In the genomic region with DNA sequence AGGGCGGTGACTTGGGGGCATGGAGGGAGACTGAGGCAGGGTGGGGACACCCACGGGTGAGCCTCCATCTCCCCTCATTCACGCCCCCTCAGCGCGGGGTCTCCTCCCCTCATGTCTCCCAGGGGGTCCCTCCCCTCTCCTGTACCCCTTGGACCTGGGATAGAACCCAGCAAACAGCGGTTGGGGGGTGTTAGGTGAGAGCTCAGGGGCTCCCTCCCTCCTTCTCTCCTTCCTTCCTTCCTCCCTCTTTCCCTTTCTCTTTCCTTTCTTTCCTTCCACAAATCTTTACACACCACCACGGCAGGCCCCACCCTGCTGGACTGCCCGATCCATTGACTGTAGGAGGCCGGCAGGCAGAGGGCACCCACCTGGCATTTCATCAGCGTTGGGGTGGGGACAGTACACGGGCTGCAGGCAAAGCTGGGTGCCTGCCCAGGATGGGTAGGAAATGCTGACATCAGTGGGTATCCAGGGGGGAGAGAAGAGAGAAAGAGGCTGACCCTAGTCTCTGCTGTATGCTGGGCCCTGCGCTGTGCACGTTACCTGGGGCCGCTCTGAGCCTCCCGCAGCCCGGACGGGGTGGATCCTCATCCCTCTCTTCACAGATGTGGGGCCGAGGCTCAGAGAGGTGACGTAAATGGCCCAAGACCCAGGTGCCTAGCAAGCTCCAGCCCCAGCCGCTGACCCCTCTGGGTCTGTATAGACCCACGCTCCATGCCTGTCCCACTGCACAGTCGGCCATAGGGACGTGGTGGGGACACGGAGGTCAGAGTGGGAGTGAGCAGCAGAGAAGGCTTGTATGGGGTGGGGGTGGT, we compare ENCODE assay signal across 27 cellular contexts. TPM values are rescaled to one million over a fixed set of nuclear protein-coding genes. Genes with fewer than 3 reads are reported as not detected.
DNase-seq lines count a peak whose midpoint lies in the region; ATAC-seq, FAIRE-seq and TF ChIP-seq lines count a peak whose summit lies in the region.
"Had no signal": no experiment of that assay in that cellular context is flagged by ENCODE, and none has a peak within 500 bp of the region (broad histone marks: within the 10 kb centered on the region; RNA-seq: fewer than 3 reads in every experiment).

No MANE protein-coding gene starts in this region.

- H3K4me3 Mint-ChIP-seq in stimulated activated effector memory CD8-positive, alpha-beta T cell treated with anti-CD3 and anti-CD28 coated beads, Interleukin-12 subunit alpha, Interleukin-12 subunit beta, amount 100 ng/mL, for 72 hours: no peak overlapping the region
- H3K4me3 Mint-ChIP-seq: CD8-positive, alpha-beta T cell had no signal

- DNase-seq in NCI-H226 (peak; percentile 70), H1 (ENCODE audit: low read depth in 1 of 2, low spot score in 2 of 2) (no peak), neuronal stem cell (ENCODE audit: low spot score) (no peak), mesenteric fat pad (ENCODE audit: low spot score) (no peak), AG08395 (ENCODE audit: low spot score) (no peak), GM19238 (ENCODE audit: insufficient read length, low spot score) (no peak)
- DNase-seq in stimulated activated effector memory CD8-positive, alpha-beta T cell treated with anti-CD3 and anti-CD28 coated beads, Interleukin-12 subunit alpha, Interleukin-12 subunit beta, amount 100 ng/mL, for 72 hours (ENCODE audit: low spot score in 2 of 2): no peak
- DNase-seq: activated CD4-positive, alpha-beta T cell treated with anti-CD3 and anti-CD28 coated beads, Interleukin-2, amount 50 U/mL, for 48 hours; activated naive CD4-positive, alpha-beta T cell treated with anti-CD3 and anti-CD28 coated beads, Interleukin-2, amount 50 U/mL, for 16 hours; activated T-cell treated with anti-CD3 and anti-CD28 coated beads, Interleukin-2, amount 50 U/mL, for 1 hour; brain microvascular endothelial cell; CD8-positive, alpha-beta T cell; dermis blood vessel endothelial cell; GOT3; MV-4-11; NCI-H510A; SHP77 treated with DMSO at 0.1 percent for 48 hours; stimulated activated CD4-positive, alpha-beta T cell treated with anti-CD3 and anti-CD28 coated beads, Interleukin-12 subunit alpha, Interleukin-12 subunit beta, amount 100 ng/mL, for 4 hours; T-helper 2 cell; thyroid gland; WERI-Rb-1 had no signal

- no peak overlapping the region for H3K18ac ChIP-seq in H1 (ENCODE audit: extremely low read depth, low read length)
- peak overlapping the region; percentile 24 for H3K18ac ChIP-seq in neuronal stem cell (ENCODE audit: low read length)

- no peak overlapping the region for H2BK120ac ChIP-seq in H1 (replicated peaks; ENCODE audit: low read depth, low read length)
- no peak overlapping the region for H2BK120ac ChIP-seq in neuronal stem cell (ENCODE audit: low read depth, low read length)

- no peak overlapping the region for H3K4me2 ChIP-seq in H1 (ENCODE audit: insufficient read depth in 1 of 2, low read depth in 2 of 2, low read length in 2 of 2)
- no peak overlapping the region for H3K4me2 ChIP-seq in neuronal stem cell (ENCODE audit: insufficient read depth, low read length, poor library complexity, severe bottlenecking)

- no peak overlapping the region for H2AK5ac ChIP-seq in H1 (ENCODE audit: low read depth, low read length)
- peak overlapping the region; percentile 81 for H2AK5ac ChIP-seq in neuronal stem cell (ENCODE audit: low read depth, low read length)

- no peak overlapping the region for H3K27ac Mint-ChIP-seq in stimulated activated effector memory CD8-positive, alpha-beta T cell treated with anti-CD3 and anti-CD28 coated beads, Interleukin-12 subunit alpha, Interleukin-12 subunit beta, amount 100 ng/mL, for 72 hours
- H3K27ac Mint-ChIP-seq: CD8-positive, alpha-beta T cell; progenitor cell of endocrine pancreas had no signal

- no peak for TF ChIP-seq EP300 in H1 (IDR thresholded peaks at IDR 0.05; ENCODE audit: borderline replicate concordance in 1 of 2, low read depth in 2 of 2, low read length in 2 of 2)

- no peak overlapping the region for H2BK5ac ChIP-seq in H1 (ENCODE audit: low read depth, low read length)
- H2BK5ac ChIP-seq in neuronal stem cell (ENCODE audit: low read length): no peak overlapping the region

- no peak overlapping the region for H3K4me3 ChIP-seq in H1 (ENCODE audit: extremely low read depth in 1 of 4, insufficient read depth in 2 of 4, low read depth in 3 of 4, low read length in 4 of 4)
- no peak overlapping the region for H3K4me3 ChIP-seq in neuronal stem cell (ENCODE audit: low read length in 2 of 2)
- H3K4me3 ChIP-seq: thyroid gland had no signal

- H3K9me3 ChIP-seq in H1 (ENCODE audit: insufficient read depth in 2 of 2, low read depth in 1 of 2, low read length in 1 of 2): no peaks in the 10 kb centered on the region
- H3K9me3 ChIP-seq in neuronal stem cell (replicated peaks in 1 of 2; ENCODE audit: control insufficient read depth in 2 of 2, insufficient read depth in 1 of 2, low read depth in 1 of 2, low read length in 2 of 2): no peaks in the 10 kb centered on the region
- H3K9me3 ChIP-seq: thyroid gland had no signal

- H3K4me1 ChIP-seq in H1 (replicated peaks in 1 of 4; ENCODE audit: control insufficient read depth in 3 of 4, insufficient read depth in 4 of 4, low read length in 3 of 4): peaks cover 0 to 35% (median 24%) of the 10 kb centered on the region in 4 experiments; a peak in 6 of 7 replicates
- H3K4me1 ChIP-seq in neuronal stem cell (ENCODE audit: control insufficient read depth in 2 of 2, insufficient read depth in 1 of 2, low read depth in 1 of 2, low read length in 2 of 2): peaks cover 24 to 39% of the 10 kb centered on the region in 2 donors

- no peak for TF ChIP-seq CTCF in 22Rv1 (IDR thresholded peaks at IDR 0.05)
- no peak for TF ChIP-seq CTCF in H1 (IDR thresholded peaks at IDR 0.05; ENCODE audit: control extremely low read depth in 1 of 3, insufficient read depth in 1 of 3, low read depth in 1 of 3, low read length in 3 of 3)

- H2BK20ac ChIP-seq in H1 (ENCODE audit: low read length): no peak overlapping the region

- H2BK15ac ChIP-seq in H1 (ENCODE audit: low read length): 0 out of 2 replicates have a peak overlapping the region, but pooled peaks have one; percentile 18
- no peak overlapping the region for H2BK15ac ChIP-seq in neuronal stem cell (ENCODE audit: low read length)

- no peak for TF ChIP-seq POLR2A in H1 (IDR thresholded peaks at IDR 0.05; ENCODE audit: control extremely low read depth in 1 of 2, low read depth in 2 of 2, low read length in 2 of 2)

- CTCF ChIA-PET in H1 (lab: Charles Lee; ENCODE audit: partially characterized antibody): interaction anchor here (1.0 to 3.0 kb wide), 6 partner anchors 12 to 141 kb away, joined by 3 to 17 read pairs (median 4); no protein-coding TSS in a partner anchor

- H4K5ac ChIP-seq in H1 (ENCODE audit: insufficient read length, low read depth, low read length): no peak overlapping the region

- H3K4ac ChIP-seq in H1 (replicated peaks; ENCODE audit: insufficient read length, low read depth, low read length) (no peak overlapping the region), neuronal stem cell (ENCODE audit: low read length) (peak overlapping the region; percentile 42)

- no peak for ATAC-seq in stimulated activated effector memory CD8-positive, alpha-beta T cell treated with anti-CD3 and anti-CD28 coated beads, Interleukin-12 subunit alpha, Interleukin-12 subunit beta, amount 100 ng/mL, for 72 hours
- ATAC-seq: CD8-positive, alpha-beta T cell had no signal

- H2AFZ ChIP-seq in H1 (ENCODE audit: low read length): no peak overlapping the region
- peak overlapping the region; percentile 73 for H2AFZ ChIP-seq in neuronal stem cell (ENCODE audit: low read length)

- H3K9ac ChIP-seq in H1 (replicated peaks in 1 of 4; ENCODE audit: extremely low read depth in 1 of 4, low read depth in 3 of 4, low read length in 3 of 4) (no peak overlapping the region), neuronal stem cell (ENCODE audit: low read depth, low read length, poor library complexity) (no peak overlapping the region)

- H3K36me3 ChIP-seq in H1 (ENCODE audit: control insufficient read depth in 2 of 4, insufficient read depth in 4 of 4, low read length in 3 of 4): no peaks in the 10 kb centered on the region
- H3K36me3 ChIP-seq in neuronal stem cell (replicated peaks in 1 of 2; ENCODE audit: control insufficient read depth in 2 of 2, insufficient read depth in 2 of 2, low read length in 2 of 2): no peaks in the 10 kb centered on the region
- H3K36me3 ChIP-seq: brain microvascular endothelial cell, thyroid gland, WERI-Rb-1 had no signal

- FAIRE-seq in H1 (lab: Jason Lieb, UNC): no peak

- H4K91ac ChIP-seq in H1 (replicated peaks; ENCODE audit: insufficient read length, low read length) (no peak overlapping the region), neuronal stem cell (ENCODE audit: low read depth, low read length, poor library complexity) (no peak overlapping the region)

- H3K79me1 ChIP-seq in H1 (ENCODE audit: low read depth, low read length): no peaks in the 10 kb centered on the region
- H3K79me1 ChIP-seq in neuronal stem cell (ENCODE audit: low read depth, low read length): peaks cover 6% of the 10 kb centered on the region

- TF ChIP-seq RAD21 in H1 (IDR thresholded peaks at IDR 0.05 in 1 of 2, conservative IDR thresholded peaks at IDR 0.05 in 1 of 2; ENCODE audit: low read depth in 2 of 2, low read length in 2 of 2): no peak

- 0 out of 2 replicates have a peak overlapping the region, but pooled peaks have one; percentile 75 for H2BK12ac ChIP-seq in H1 (ENCODE audit: low read depth, low read length)
- H2BK12ac ChIP-seq in neuronal stem cell (ENCODE audit: low read length): no peak overlapping the region

- H3K23ac ChIP-seq in H1 (ENCODE audit: insufficient read length) (no peak overlapping the region), neuronal stem cell (ENCODE audit: low read depth, low read length, poor library complexity) (peak overlapping the region; percentile 11)

- H3K36me3 Mint-ChIP-seq in stimulated activated effector memory CD8-positive, alpha-beta T cell treated with anti-CD3 and anti-CD28 coated beads, Interleukin-12 subunit alpha, Interleukin-12 subunit beta, amount 100 ng/mL, for 72 hours: peaks cover 7% of the 10 kb centered on the region
- H3K36me3 Mint-ChIP-seq: CD8-positive, alpha-beta T cell had no signal

- POLR2A ChIA-PET in H1 (lab: Charles Lee; ENCODE audit: partially characterized antibody): interaction anchor here (3.9 to 7.5 kb wide), 2 partner anchors 8 to 16 kb away, joined by 27 to 57 read pairs; a partner anchor contains a TSS

- H3K79me2 ChIP-seq in H1 (ENCODE audit: control insufficient read depth in 1 of 2, insufficient read depth in 2 of 2, low read length in 2 of 2): no peaks in the 10 kb centered on the region

- 83% methylated on average over 18 of the region's 24 CpGs; no CpG with 5 or more reads in 1 of the 2 experiments for WGBS in H1 (ENCODE audit: extremely low coverage in 1 of 2, insufficient coverage in 1 of 2, insufficient read length in 1 of 2, insufficient replicate concordance in 2 of 2, low coverage in 1 of 2, low lambda C conversion rate in 2 of 2, missing lambda C conversion rate in 1 of 2), 2 experiments
- WGBS in neuronal stem cell (ENCODE audit: extremely low coverage in 2 of 2, insufficient read length in 2 of 2, insufficient replicate concordance in 1 of 2), 2 donors: no CpG with 5 or more reads among the region's 24 CpGs

- H4K8ac ChIP-seq in H1 (ENCODE audit: extremely low read depth, insufficient read depth, low read length) (no peak overlapping the region; the same call in 1 of the 2 replicates), neuronal stem cell (ENCODE audit: low read depth, low read length) (no peak overlapping the region)

- H3K9me3 Mint-ChIP-seq in stimulated activated effector memory CD8-positive, alpha-beta T cell treated with anti-CD3 and anti-CD28 coated beads, Interleukin-12 subunit alpha, Interleukin-12 subunit beta, amount 100 ng/mL, for 72 hours: no peaks in the 10 kb centered on the region
- H3K9me3 Mint-ChIP-seq: CD8-positive, alpha-beta T cell had no signal

- H3K27ac ChIP-seq in 22Rv1 (peak overlapping the region; percentile 54), H1 (ENCODE audit: low read depth, low read length) (no peak overlapping the region), neuronal stem cell (replicated peaks; ENCODE audit: low read length) (no peak overlapping the region)
- H3K27ac ChIP-seq: brain microvascular endothelial cell, epithelial cell of prostate, WERI-Rb-1 had no signal

- peaks cover 0 to 1% of the 10 kb centered on the region in 2 experiments for H4K20me1 ChIP-seq in H1 (replicated peaks in 1 of 2; ENCODE audit: control insufficient read depth in 1 of 2, insufficient read depth in 2 of 2, low read length in 2 of 2)

- H3K27me3 ChIP-seq in H1 (replicated peaks in 1 of 4; ENCODE audit: control insufficient read depth in 3 of 4, extremely low read depth in 1 of 4, insufficient read depth in 3 of 4, low read length in 3 of 4): no peaks in the 10 kb centered on the region; a peak in 2 of 7 replicates
- no peaks in the 10 kb centered on the region for H3K27me3 ChIP-seq in neuronal stem cell (ENCODE audit: control insufficient read depth in 3 of 3, insufficient read depth in 3 of 3, low read depth in 1 of 3, low read length in 3 of 3)
- H3K27me3 ChIP-seq: brain microvascular endothelial cell, thyroid gland had no signal

- H3K14ac ChIP-seq in H1 (ENCODE audit: insufficient read length) (no peak overlapping the region), neuronal stem cell (ENCODE audit: low read length) (no peak overlapping the region)

- peaks cover 3% of the 10 kb centered on the region for H3K23me2 ChIP-seq in H1 (ENCODE audit: low read depth, low read length)

- H3K56ac ChIP-seq in H1 (replicated peaks; ENCODE audit: insufficient read length, low read depth, low read length): no peak overlapping the region

- H3K4me1 Mint-ChIP-seq in stimulated activated effector memory CD8-positive, alpha-beta T cell treated with anti-CD3 and anti-CD28 coated beads, Interleukin-12 subunit alpha, Interleukin-12 subunit beta, amount 100 ng/mL, for 72 hours: peaks cover 12% of the 10 kb centered on the region

RNA-seq across cellular contexts. Expression of a gene that starts 3.5 kb away (rescaled TPM):
- total RNA-seq in H1 (2021; fragmentation: NEBNext Ultra II Directional; extraction: Animal tissue kit (Norgen Biotek cat#: 25700)): 1.7 and 2.3 TPM in 2 replicates
- polyA plus RNA-seq in H1 (2011; rRNA removed): 0.39 and 0.72 TPM in 2 replicates
- polyA plus RNA-seq in H1 (2011; cell fraction: cytosol; rRNA removed): 0.45 TPM
- 4.1 TPM for polyA plus RNA-seq in H1 (2011; cell fraction: nucleus; rRNA removed)
- polyA plus RNA-seq in H1 (2012, experiment 1 of 2): 1.2 to 2.6 TPM (median 1.7 TPM) in 4 replicates
- polyA plus RNA-seq in H1 (2012, experiment 2 of 2): 0.63 TPM
- 0.73 TPM for polyA plus RNA-seq in H1 (2013, experiment 1 of 2)
- 1.1 TPM for polyA plus RNA-seq in H1 (2013, experiment 2 of 2)
- polyA minus RNA-seq in H1 (2011; rRNA and poly(A)+ RNA removed): 0.29 and 0.54 TPM in 2 replicates
- polyA minus RNA-seq in H1 (2011; cell fraction: cytosol; rRNA and poly(A)+ RNA removed): 1.0 TPM
- 2.8 TPM for polyA minus RNA-seq in H1 (2011; cell fraction: nucleus; rRNA and poly(A)+ RNA removed)
- 0.89 TPM for polyA plus RNA-seq in neuronal stem cell (2013, experiment 1 of 2)
- 0.94 TPM for polyA plus RNA-seq in neuronal stem cell (2013, experiment 2 of 2)
- 13.9 TPM for total RNA-seq in mesenteric fat pad

RNA-seq across cellular contexts. Expression of a gene that starts 6.8 kb away (rescaled TPM):
- total RNA-seq in H1 (2021; fragmentation: NEBNext Ultra II Directional; extraction: Animal tissue kit (Norgen Biotek cat#: 25700)): 69.1 and 71.2 TPM in 2 replicates
- 47.1 and 79.5 TPM in 2 replicates for polyA plus RNA-seq in H1 (2011; rRNA removed)
- polyA plus RNA-seq in H1 (2011; cell fraction: cytosol; rRNA removed): 51.3 TPM
- polyA plus RNA-seq in H1 (2011; cell fraction: nucleus; rRNA removed): 132 TPM
- 61.3 to 71.3 TPM (median 67.2 TPM) in 4 replicates for polyA plus RNA-seq in H1 (2012, experiment 1 of 2)
- 81.6 TPM for polyA plus RNA-seq in H1 (2012, experiment 2 of 2)
- 91.7 TPM for polyA plus RNA-seq in H1 (2013, experiment 1 of 2)
- 105 TPM for polyA plus RNA-seq in H1 (2013, experiment 2 of 2)
- 7.1 and 10.9 TPM in 2 replicates for polyA minus RNA-seq in H1 (2011; rRNA and poly(A)+ RNA removed)
- polyA minus RNA-seq in H1 (2011; cell fraction: cytosol; rRNA and poly(A)+ RNA removed): 14.2 TPM
- 14.5 TPM for polyA minus RNA-seq in H1 (2011; cell fraction: nucleus; rRNA and poly(A)+ RNA removed)
- polyA plus RNA-seq in neuronal stem cell (2013, experiment 1 of 2): 117 TPM
- polyA plus RNA-seq in neuronal stem cell (2013, experiment 2 of 2): 115 TPM
- total RNA-seq in mesenteric fat pad: 7.3 TPM

RNA-seq across cellular contexts. Expression of a gene that starts 15.3 kb away (rescaled TPM):
- 10.8 and 12.9 TPM in 2 replicates for total RNA-seq in H1 (2021; fragmentation: NEBNext Ultra II Directional; extraction: Animal tissue kit (Norgen Biotek cat#: 25700))
- 1.7 and 4.5 TPM in 2 replicates for polyA plus RNA-seq in H1 (2011; rRNA removed)
- 1.4 TPM for polyA plus RNA-seq in H1 (2011; cell fraction: cytosol; rRNA removed)
- 4.4 TPM for polyA plus RNA-seq in H1 (2011; cell fraction: nucleus; rRNA removed)
- 3.2 to 7.6 TPM (median 6.6 TPM) in 4 replicates for polyA plus RNA-seq in H1 (2012, experiment 1 of 2)
- polyA plus RNA-seq in H1 (2012, experiment 2 of 2): 4.7 TPM
- polyA plus RNA-seq in H1 (2013, experiment 1 of 2): 6.7 TPM
- 7.0 TPM for polyA plus RNA-seq in H1 (2013, experiment 2 of 2)
- polyA minus RNA-seq in H1 (2011; rRNA and poly(A)+ RNA removed): 0.61 and 0.82 TPM in 2 replicates
- polyA minus RNA-seq in H1 (2011; cell fraction: cytosol; rRNA and poly(A)+ RNA removed): 8.8 TPM
- polyA minus RNA-seq in H1 (2011; cell fraction: nucleus; rRNA and poly(A)+ RNA removed): 7.2 TPM
- polyA plus RNA-seq in neuronal stem cell (2013, experiment 1 of 2): 8.4 TPM
- 8.7 TPM for polyA plus RNA-seq in neuronal stem cell (2013, experiment 2 of 2)
- 9.7 TPM for total RNA-seq in mesenteric fat pad

RNA-seq across cellular contexts. Expression of a gene that starts 27.2 kb away (rescaled TPM):
- total RNA-seq in H1 (2021; fragmentation: NEBNext Ultra II Directional; extraction: Animal tissue kit (Norgen Biotek cat#: 25700)): 3.2 and 3.6 TPM in 2 replicates
- 2.2 and 3.3 TPM in 2 replicates for polyA plus RNA-seq in H1 (2011; rRNA removed)
- 1.5 TPM for polyA plus RNA-seq in H1 (2011; cell fraction: cytosol; rRNA removed)
- polyA plus RNA-seq in H1 (2011; cell fraction: nucleus; rRNA removed): 3.0 TPM
- polyA plus RNA-seq in H1 (2012, experiment 1 of 2): 1.6 to 3.1 TPM (median 2.6 TPM) in 4 replicates
- 2.9 TPM for polyA plus RNA-seq in H1 (2012, experiment 2 of 2)
- 9.1 TPM for polyA plus RNA-seq in H1 (2013, experiment 1 of 2)
- polyA plus RNA-seq in H1 (2013, experiment 2 of 2): 8.6 TPM
- polyA minus RNA-seq in H1 (2011; rRNA and poly(A)+ RNA removed): 0.41 and 0.49 TPM in 2 replicates
- polyA minus RNA-seq in H1 (2011; cell fraction: cytosol; rRNA and poly(A)+ RNA removed): not detected
- polyA minus RNA-seq in H1 (2011; cell fraction: nucleus; rRNA and poly(A)+ RNA removed): 2.1 TPM
- 2.1 TPM for polyA plus RNA-seq in neuronal stem cell (2013, experiment 1 of 2)
- polyA plus RNA-seq in neuronal stem cell (2013, experiment 2 of 2): 2.3 TPM
- total RNA-seq in mesenteric fat pad: not detected
- total RNA-seq: CD8-positive, alpha-beta T cell; dermis blood vessel endothelial cell; liver; myocyte; progenitor cell of endocrine pancreas; thyroid gland had no signal
- polyA plus RNA-seq: AG04450, liver had no signal

RNA-seq across cellular contexts. Expression of a gene that starts 30.3 kb away (rescaled TPM):
- total RNA-seq in H1 (2021; fragmentation: NEBNext Ultra II Directional; extraction: Animal tissue kit (Norgen Biotek cat#: 25700)): 96.9 and 106 TPM in 2 replicates
- 152 and 195 TPM in 2 replicates for polyA plus RNA-seq in H1 (2011; rRNA removed)
- polyA plus RNA-seq in H1 (2011; cell fraction: cytosol; rRNA removed): 149 TPM
- polyA plus RNA-seq in H1 (2011; cell fraction: nucleus; rRNA removed): 148 TPM
- 52.8 to 109 TPM (median 103 TPM) in 4 replicates for polyA plus RNA-seq in H1 (2012, experiment 1 of 2)
- 112 TPM for polyA plus RNA-seq in H1 (2012, experiment 2 of 2)
- polyA plus RNA-seq in H1 (2013, experiment 1 of 2): 63.1 TPM
- 61.5 TPM for polyA plus RNA-seq in H1 (2013, experiment 2 of 2)
- 22.8 and 24.5 TPM in 2 replicates for polyA minus RNA-seq in H1 (2011; rRNA and poly(A)+ RNA removed)
- 51.8 TPM for polyA minus RNA-seq in H1 (2011; cell fraction: cytosol; rRNA and poly(A)+ RNA removed)
- polyA minus RNA-seq in H1 (2011; cell fraction: nucleus; rRNA and poly(A)+ RNA removed): 69.9 TPM
- polyA plus RNA-seq in neuronal stem cell (2013, experiment 1 of 2): 26.8 TPM
- polyA plus RNA-seq in neuronal stem cell (2013, experiment 2 of 2): 26.2 TPM
- total RNA-seq in mesenteric fat pad: 53.2 TPM
